In genomic region chr2:158024288-158024898, GRCh38 we compare ENCODE assay signal across 8 cellular contexts.
DNase-seq lines count a peak whose midpoint lies in the region; ATAC-seq and TF ChIP-seq lines count a peak whose summit lies in the region.

No MANE protein-coding gene starts in this region.

- H3K36me3 ChIP-seq in MM.1S (replicated peaks; ENCODE audit: insufficient read depth, low read length) (no peaks in the 10 kb centered on the region), WERI-Rb-1 (no peaks in the 10 kb centered on the region), left lung (no peaks in the 10 kb centered on the region)

- H3K9ac ChIP-seq in MM.1S (ENCODE audit: low read length): no peak overlapping the region

- no peaks in the 10 kb centered on the region for H3K9me2 ChIP-seq in MM.1S (replicated peaks; ENCODE audit: insufficient read depth, low read length)

- peak; percentile 84 for TF ChIP-seq CTCF in MM.1S (IDR thresholded peaks at IDR 0.05; ENCODE audit: low read length)
- peak; percentile 63 for TF ChIP-seq CTCF in WERI-Rb-1 (IDR thresholded peaks at IDR 0.05; ENCODE audit: low read depth, low read length)
- TF ChIP-seq CTCF in cardiac fibroblast (IDR thresholded peaks at IDR 0.05; ENCODE audit: low read depth, low read length): peak; percentile 82
- TF ChIP-seq CTCF in left lung (IDR thresholded peaks at IDR 0.05): peak; percentile 72 to 79

- H3K4me1 ChIP-seq in MM.1S (ENCODE audit: low read length) (no peaks in the 10 kb centered on the region), left lung (no peaks in the 10 kb centered on the region)

- H3K4me2 ChIP-seq in MM.1S (ENCODE audit: low read depth, low read length): no peak overlapping the region

- intact Hi-C loops in left lung (cut with DNase I): loop anchor here in 1 of 2 donors (5.0 kb wide), 1 partner anchor 728 kb away; no protein-coding TSS in a partner anchor

- H2AFZ ChIP-seq in MM.1S (ENCODE audit: low read length): no peak overlapping the region

- H3K27ac ChIP-seq in MM.1S (ENCODE audit: low read length) (no peak overlapping the region), WERI-Rb-1 (no peak overlapping the region), left lung (no peak overlapping the region)

- H3K4me3 ChIP-seq in MM.1S (ENCODE audit: low read length): no peak overlapping the region
- no peak overlapping the region for H3K4me3 ChIP-seq in WERI-Rb-1 (ENCODE audit: low read depth, low read length)
- no peak overlapping the region for H3K4me3 ChIP-seq in cardiac fibroblast (replicated peaks in 1 of 2; ENCODE audit: low read depth in 2 of 2, low read length in 2 of 2)
- H3K4me3 ChIP-seq in left lung: no peak overlapping the region

- DNase-seq in ELF-1 (ENCODE audit: low read depth, low spot score) (peak; percentile 64), MM.1S (peak; percentile 68), WERI-Rb-1 (peak; percentile 60), cardiac fibroblast (ENCODE audit: low read depth in 2 of 2) (peak; percentile 56 to 57), left lung (no peak)
- peak; percentile 17 to 24 for DNase-seq in stimulated activated CD8-positive, alpha-beta memory T cell treated with anti-CD3 and anti-CD28 coated beads, Interleukin-2, amount 100 ng/mL, for 1 hour (ENCODE audit: low read depth in 2 of 2)

- no peaks in the 10 kb centered on the region for H3F3A ChIP-seq in MM.1S (ENCODE audit: insufficient read depth, low read length)

- no peaks in the 10 kb centered on the region for H3K27me3 ChIP-seq in MM.1S (replicated peaks; ENCODE audit: insufficient read depth, low read length)
- H3K27me3 ChIP-seq in WERI-Rb-1 (ENCODE audit: insufficient read depth, low read depth, severe bottlenecking): no peaks in the 10 kb centered on the region
- H3K27me3 ChIP-seq in left lung: no peaks in the 10 kb centered on the region

- no peaks in the 10 kb centered on the region for H4K20me1 ChIP-seq in MM.1S (ENCODE audit: insufficient read depth, low read length)

- H3K9me3 ChIP-seq in MM.1S (replicated peaks; ENCODE audit: insufficient read depth, low read length) (no peaks in the 10 kb centered on the region), WERI-Rb-1 (ENCODE audit: severe bottlenecking) (no peaks in the 10 kb centered on the region), left lung (no peaks in the 10 kb centered on the region)

- no peaks in the 10 kb centered on the region for H3K79me2 ChIP-seq in MM.1S (ENCODE audit: low read length)

- ATAC-seq in GM21576 (IDR thresholded peaks at IDR 0.05; ENCODE audit: unreplicated experiment): peak; percentile 68
- peak; percentile 84 for ATAC-seq in left lung
- ATAC-seq in HG03521 (IDR thresholded peaks at IDR 0.05; ENCODE audit: unreplicated experiment): no peak

Comparison
In these comparisons a context has a peak if more than half of its experiments do, and no peak if none do; other contexts are left out.
1. DNase-seq: peak in ELF-1 (single experiment), MM.1S (single experiment), WERI-Rb-1 (single experiment), cardiac fibroblast (2 of 2) and stimulated activated CD8-positive, alpha-beta memory T cell treated with anti-CD3 and anti-CD28 coated beads, Interleukin-2, amount 100 ng/mL, for 1 hour (2 of 2); none in left lung (0 of 2).
2. Peak in every context shown above with its lines, with median percentiles within 50 percentile points of each other: CTCF ChIP-seq.